ENCODE assay signal across 11 cellular contexts in genomic region chrX:10617964-10618342, GRCh38. TPM values are rescaled to one million over a fixed set of nuclear protein-coding genes. Genes with fewer than 3 reads are reported as not detected.
A peak's percentile ranks its signal among the peaks of the same experiment; 100 is the strongest.
DNase-seq lines count a peak whose midpoint lies in the region; ATAC-seq and TF ChIP-seq lines count a peak whose summit lies in the region.
"Had no signal": no experiment of that assay in that cellular context is flagged by ENCODE, and none has a peak within 500 bp of the region (broad histone marks: within the 10 kb centered on the region; RNA-seq: fewer than 3 reads in every experiment).

No MANE protein-coding gene starts in this region.

- H3K27me3 ChIP-seq in SJCRH30 = no peaks in the 10 kb centered on the region
- peaks cover 0 to 2% of the 10 kb centered on the region in 2 donors for H3K27me3 ChIP-seq in stomach smooth muscle (ENCODE audit: control insufficient read depth in 1 of 2, insufficient read depth in 2 of 2, low read length in 2 of 2)

- H3K9ac ChIP-seq in stomach smooth muscle (ENCODE audit: low read length in 2 of 2) = peak overlapping the region in 1 of 2 donors; percentile 77

- H3K9me3 ChIP-seq in SJCRH30 (replicated peaks) (no peaks in the 10 kb centered on the region), stomach smooth muscle (ENCODE audit: control insufficient read depth in 2 of 2, low read length in 2 of 2) (no peaks in the 10 kb centered on the region)

- H3K36me3 Mint-ChIP-seq in glutamatergic neuron (ENCODE audit: unreplicated experiment) = no peaks in the 10 kb centered on the region
- H3K36me3 Mint-ChIP-seq: memory B cell; stimulated activated naive B cell treated with anti-CD40 and anti-IgM and Interleukin-4, amounts not matched to agents 10 μg/mL and 1 μg/mL and 100 μg/mL, for 72 hours had no signal

- H3K9me3 Mint-ChIP-seq in glutamatergic neuron (ENCODE audit: unreplicated experiment) = peaks cover 1% of the 10 kb centered on the region
- H3K9me3 Mint-ChIP-seq: memory B cell; stimulated activated naive B cell treated with anti-CD40 and anti-IgM and Interleukin-4, amounts not matched to agents 10 μg/mL and 1 μg/mL and 100 μg/mL, for 72 hours had no signal

- H3K4me3 ChIP-seq in SJCRH30 (peak overlapping the region; percentile 77), stomach smooth muscle (ENCODE audit: low read length in 2 of 2) (peak overlapping the region; percentile 77 to 86)

- DNase-seq in DMS 273 (lab: John Stamatoyannopoulos, UW; ENCODE audit: unreplicated experiment) (peak; percentile 62), DMS 273 treated with DMSO at 0.1 percent for 48 hours (lab: John Stamatoyannopoulos, UW) (no peak), SJCRH30 (peak; percentile 67 to 79), glutamatergic neuron (no peak), NK-92 (lab: John Stamatoyannopoulos, UW; ENCODE audit: unreplicated experiment) (no peak), NAMALWA (ENCODE audit: low spot score) (no peak)
- DNase-seq: stimulated activated naive B cell treated with anti-CD40 and anti-IgM and Interleukin-4, amounts not matched to agents 10 μg/mL and 1 μg/mL and 100 μg/mL, for 72 hours had no signal

- peak overlapping the region; percentile 90 for H3K27ac ChIP-seq in SJCRH30
- H3K27ac ChIP-seq in stomach smooth muscle (ENCODE audit: low read length) = peak overlapping the region; percentile 58
- H3K27ac ChIP-seq: 22Rv1 had no signal

- peak overlapping the region; percentile 64 for H3K4me3 Mint-ChIP-seq in glutamatergic neuron (ENCODE audit: unreplicated experiment)
- H3K4me3 Mint-ChIP-seq: memory B cell; stimulated activated naive B cell treated with anti-CD40 and anti-IgM and Interleukin-4, amounts not matched to agents 10 μg/mL and 1 μg/mL and 100 μg/mL, for 72 hours had no signal

- H3K27ac Mint-ChIP-seq in glutamatergic neuron (ENCODE audit: unreplicated experiment) = no peak overlapping the region
- H3K27ac Mint-ChIP-seq: memory B cell; stimulated activated naive B cell treated with anti-CD40 and anti-IgM and Interleukin-4, amounts not matched to agents 10 μg/mL and 1 μg/mL and 100 μg/mL, for 72 hours had no signal

- H3K27me3 Mint-ChIP-seq in glutamatergic neuron (ENCODE audit: unreplicated experiment) = peaks cover 2% of the 10 kb centered on the region

- H3K4me1 Mint-ChIP-seq in glutamatergic neuron (ENCODE audit: low read depth, unreplicated experiment) = peaks cover 20% of the 10 kb centered on the region

- no peak for ATAC-seq in HG03095 (IDR thresholded peaks at IDR 0.05; ENCODE audit: unreplicated experiment)
- ATAC-seq: stimulated activated naive B cell treated with anti-CD40 and anti-IgM and Interleukin-4, amounts not matched to agents 10 μg/mL and 1 μg/mL and 100 μg/mL, for 72 hours had no signal

- H3K36me3 ChIP-seq in SJCRH30 (no peaks in the 10 kb centered on the region; the same call in 1 of the 2 replicates), stomach smooth muscle (ENCODE audit: control insufficient read depth in 2 of 2, insufficient read depth in 2 of 2, low read length in 2 of 2) (no peaks in the 10 kb centered on the region)

- no peak for TF ChIP-seq CTCF in glutamatergic neuron (IDR thresholded peaks at IDR 0.05; ENCODE audit: partially characterized antibody, unreplicated experiment)

- H3K4me1 ChIP-seq in SJCRH30 = peaks cover 18% of the 10 kb centered on the region
- peaks cover 9% of the 10 kb centered on the region for H3K4me1 ChIP-seq in stomach smooth muscle (ENCODE audit: control insufficient read depth, insufficient read depth, low read length)

RNA-seq across cellular contexts. Expression of gene MID1, which starts 2.4 kb away (rescaled TPM):
- 34.5 and 38.4 TPM in 2 replicates for total RNA-seq in SJCRH30 (2014; rRNA removed; shearing (Covaris generic))
- total RNA-seq in glutamatergic neuron (ENCODE audit: unreplicated experiment) = 9.2 TPM

Comparison
In these comparisons a context has a peak if more than half of its experiments do, and no peak if none do; other contexts are left out.
1. DNase-seq: peak in DMS 273 (single experiment) and SJCRH30 (2 of 2); none in DMS 273 treated with DMSO at 0.1 percent for 48 hours (single experiment), glutamatergic neuron (single experiment), NK-92 (single experiment) and NAMALWA (single experiment).